In the genomic region with DNA sequence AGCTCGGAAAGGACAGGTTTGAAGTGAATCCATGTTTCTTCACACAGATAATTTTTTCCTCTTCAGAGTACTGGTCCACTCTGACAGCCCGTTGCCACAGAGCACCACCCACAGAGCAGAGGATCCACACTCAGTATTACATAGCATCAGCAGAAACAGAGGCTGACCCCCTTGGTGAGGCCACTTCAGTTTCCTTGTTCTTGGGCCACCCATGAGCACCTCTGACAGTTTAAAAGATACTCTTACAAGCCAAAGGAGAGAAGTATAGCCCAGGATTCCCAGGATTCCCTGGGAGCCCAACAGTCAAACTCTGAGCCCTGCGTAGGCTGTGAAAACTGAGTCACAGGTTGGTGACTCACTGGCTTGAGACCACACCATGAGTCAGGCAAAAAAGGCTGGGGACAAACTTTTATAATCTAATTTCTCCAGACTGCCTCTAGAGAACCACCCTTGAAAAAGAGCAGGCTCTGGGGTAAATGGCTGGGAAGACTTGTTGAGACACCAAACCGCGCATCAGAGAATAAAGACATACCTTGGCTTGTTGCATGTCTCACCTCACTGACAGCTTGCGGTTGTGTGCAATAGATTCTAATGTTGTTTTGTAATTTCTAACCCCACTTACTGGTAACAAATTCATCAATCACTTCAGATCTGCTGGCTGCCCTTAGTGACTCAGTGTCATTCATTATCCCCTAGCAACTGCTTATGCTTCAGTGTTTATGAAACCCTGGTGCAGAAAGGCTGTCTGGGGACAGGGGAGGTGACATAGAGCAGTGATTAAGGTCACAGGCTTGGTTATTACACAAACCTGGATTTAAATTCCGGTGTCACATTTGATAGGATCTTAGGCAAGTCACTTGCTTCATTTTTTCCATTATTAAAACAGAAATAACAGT, we compare ENCODE assay signal across 7 cellular contexts.
DNase-seq lines count a peak whose midpoint lies in the region; ATAC-seq and TF ChIP-seq lines count a peak whose summit lies in the region.

No MANE protein-coding gene starts in this region.

- DNase-seq in NB4 (ENCODE audit: low read depth) (peak; percentile 89), astrocyte of the hippocampus (ENCODE audit: low read depth, low spot score) (peak; percentile 97), left kidney (ENCODE audit: low read depth, low spot score) (peak; percentile 8), DMS 273 treated with DMSO at 0.1 percent for 48 hours (lab: John Stamatoyannopoulos, UW) (no peak)

- H3K27ac ChIP-seq in stomach smooth muscle (ENCODE audit: low read length) = peak overlapping the region; percentile 92

- H3K36me3 ChIP-seq in stomach smooth muscle (ENCODE audit: control insufficient read depth in 2 of 2, insufficient read depth in 2 of 2, low read length in 2 of 2) = no peaks in the 10 kb centered on the region

- no peak overlapping the region for H3K4me3 ChIP-seq in NB4 (ENCODE audit: low read depth, low read length)
- H3K4me3 ChIP-seq in stomach smooth muscle (ENCODE audit: low read length in 2 of 2) = no peak overlapping the region

- no peak for TF ChIP-seq CTCF in NB4 (IDR thresholded peaks at IDR 0.05; ENCODE audit: low read depth, low read length)

- H3K27me3 ChIP-seq in stomach smooth muscle (ENCODE audit: control insufficient read depth in 1 of 2, insufficient read depth in 2 of 2, low read length in 2 of 2) = no peaks in the 10 kb centered on the region

- peaks cover 44% of the 10 kb centered on the region for H3K4me1 ChIP-seq in stomach smooth muscle (ENCODE audit: control insufficient read depth, insufficient read depth, low read length)

- no peaks in the 10 kb centered on the region for H3K9me3 ChIP-seq in stomach smooth muscle (ENCODE audit: control insufficient read depth in 2 of 2, low read length in 2 of 2)

- ATAC-seq in GM21786 (IDR thresholded peaks at IDR 0.05; ENCODE audit: unreplicated experiment) = peak; percentile 58
- no peak for ATAC-seq in GM18861 (IDR thresholded peaks at IDR 0.05; ENCODE audit: unreplicated experiment)

- H3K9ac ChIP-seq in stomach smooth muscle (ENCODE audit: low read length in 2 of 2) = peak overlapping the region in 1 of 2 donors; percentile 21

- TF ChIP-seq POLR2A in NB4 (IDR thresholded peaks at IDR 0.05; ENCODE audit: extremely low read depth, insufficient read length) = no peak
